In the genomic region with DNA sequence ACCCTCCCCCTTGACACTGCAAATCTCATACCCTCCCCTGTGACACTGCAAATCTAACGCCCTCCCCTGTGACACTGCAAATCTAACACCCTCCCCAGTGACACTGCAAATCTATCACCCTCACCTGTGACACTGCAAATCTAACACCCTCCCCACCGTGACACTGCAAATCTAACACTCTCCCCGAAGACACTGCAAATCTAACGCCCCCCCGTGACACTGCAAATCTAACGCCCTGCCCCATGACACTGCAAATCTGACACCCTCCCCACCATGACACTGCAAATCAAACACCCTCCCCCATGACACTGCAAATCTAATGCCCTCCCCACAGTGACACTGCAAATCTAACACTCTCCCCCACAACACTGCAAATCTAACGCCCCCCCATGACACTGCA, we compare ENCODE assay signal across 32 cellular contexts.
"Had no signal": no experiment of that assay in that cellular context is flagged by ENCODE, and none has a peak within 500 bp of the region (broad histone marks: within the 10 kb centered on the region; RNA-seq: fewer than 3 reads in every experiment).

No MANE protein-coding gene starts in this region.

- H3K36me3 ChIP-seq: neutrophil, ovary, spleen, suprapubic skin, tibial artery, transverse colon, upper lobe of right lung, uterus had no signal

- ATAC-seq: naive thymus-derived CD8-positive, alpha-beta T cell; natural killer cell treated with Interleukin-12 subunit alpha and Interleukin-12 subunit beta and Interleukin-15 and Interleukin-18, amount 100 ng/mL, for 72 hours; psoas muscle; right cardiac atrium; sciatic nerve; stimulated activated memory B cell treated with anti-CD40 and anti-IgM and Interleukin-4, amounts not matched to agents 10 μg/mL and 1 μg/mL and 100 μg/mL, for 72 hours; stimulated activated naive CD8-positive, alpha-beta T cell treated with anti-CD3 and anti-CD28 coated beads, Interleukin-15, amount 100 ng/mL, for 72 hours; stimulated activated naive CD8-positive, alpha-beta T cell treated with anti-CD3 and anti-CD28 coated beads, Interleukin-15, Interleukin-2, amounts not matched to agents 100 U/mL and 50 U/mL, for 24 hours; upper lobe of right lung had no signal

- H3K4me3 Mint-ChIP-seq: natural killer cell treated with Interleukin-12 subunit alpha and Interleukin-12 subunit beta and Interleukin-15 and Interleukin-18, amount 100 ng/mL, for 72 hours; nephron progenitor cell; neural crest cell; stimulated activated memory B cell treated with anti-CD40 and anti-IgM and Interleukin-4, amounts not matched to agents 10 μg/mL and 1 μg/mL and 100 μg/mL, for 72 hours; stimulated activated naive CD8-positive, alpha-beta T cell treated with anti-CD3 and anti-CD28 coated beads, Interleukin-15, amount 100 ng/mL, for 72 hours; type B pancreatic cell had no signal

- H3K9me3 Mint-ChIP-seq: neural crest cell, type B pancreatic cell had no signal

- H3K4me1 ChIP-seq: parathyroid adenoma, psoas muscle, spleen, suprapubic skin, testis, tibial artery, transverse colon, upper lobe of right lung, uterus had no signal

- H3K36me3 Mint-ChIP-seq: naive thymus-derived CD8-positive, alpha-beta T cell; stimulated activated memory B cell treated with anti-CD40 and anti-IgM and Interleukin-4, amounts not matched to agents 10 μg/mL and 1 μg/mL and 100 μg/mL, for 72 hours; type B pancreatic cell had no signal

- H3K9ac ChIP-seq: parathyroid adenoma had no signal

- DNase-seq: naive thymus-derived CD8-positive, alpha-beta T cell; nephron progenitor cell; nucleus accumbens; ovary; psoas muscle; right cardiac atrium; spleen; stimulated activated CD4-positive, alpha-beta T cell treated with anti-CD3 and anti-CD28 coated beads, Interleukin-12 subunit alpha, Interleukin-12 subunit beta, amount 100 ng/mL, for 4 hours; stimulated activated CD4-positive, alpha-beta T cell treated with anti-CD3 and anti-CD28 coated beads, Interleukin-1b, Interleukin-23, amount 100 ng/mL, for 48 hours; stimulated activated CD4-positive, alpha-beta T cell treated with anti-CD3 and anti-CD28 coated beads, Interleukin-4, amount 100 ng/mL, for 1 hour; stimulated activated CD4-positive, alpha-beta T cell treated with anti-CD3 and anti-CD28 coated beads, Interleukin-4, amount 100 ng/mL, for 4 hours; stimulated activated CD8-positive, alpha-beta memory T cell treated with anti-CD3 and anti-CD28 coated beads, Interleukin-4, amount 100 ng/mL, for 48 hours; stimulated activated naive CD4-positive, alpha-beta T cell; stimulated activated naive CD8-positive, alpha-beta T cell treated with anti-CD3 and anti-CD28 coated beads, Interleukin-15, amount 100 ng/mL, for 72 hours; stimulated activated naive CD8-positive, alpha-beta T cell treated with anti-CD3 and anti-CD28 coated beads, Interleukin-15, Interleukin-2, amounts not matched to agents 100 U/mL and 50 U/mL, for 24 hours; substantia nigra; testis; tibial artery; transverse colon; upper lobe of right lung; uterus had no signal

- H3K4me1 Mint-ChIP-seq: nephron progenitor cell; stimulated activated memory B cell treated with anti-CD40 and anti-IgM and Interleukin-4, amounts not matched to agents 10 μg/mL and 1 μg/mL and 100 μg/mL, for 72 hours; stimulated activated naive CD8-positive, alpha-beta T cell treated with anti-CD3 and anti-CD28 coated beads, Interleukin-15, amount 100 ng/mL, for 72 hours had no signal

- H3K27ac Mint-ChIP-seq: natural killer cell treated with Interleukin-12 subunit alpha and Interleukin-12 subunit beta and Interleukin-15 and Interleukin-18, amount 100 ng/mL, for 72 hours; nephron progenitor cell; progenitor cell of endocrine pancreas; stimulated activated memory B cell treated with anti-CD40 and anti-IgM and Interleukin-4, amounts not matched to agents 10 μg/mL and 1 μg/mL and 100 μg/mL, for 72 hours; stimulated activated naive CD8-positive, alpha-beta T cell treated with anti-CD3 and anti-CD28 coated beads, Interleukin-15, amount 100 ng/mL, for 72 hours; type B pancreatic cell had no signal

- H3K79me2 ChIP-seq: parathyroid adenoma had no signal

- H3K9me3 ChIP-seq: neutrophil, ovary, psoas muscle, suprapubic skin, testis, tibial artery, transverse colon, upper lobe of right lung, uterus had no signal

- H3K27me3 ChIP-seq: neutrophil, ovary, suprapubic skin, testis, transverse colon, upper lobe of right lung, uterus had no signal

- H2AFZ ChIP-seq: parathyroid adenoma had no signal

- H3K27me3 Mint-ChIP-seq: natural killer cell treated with Interleukin-12 subunit alpha and Interleukin-12 subunit beta and Interleukin-15 and Interleukin-18, amount 100 ng/mL, for 72 hours; type B pancreatic cell had no signal

- H3K27ac ChIP-seq: neutrophil, ovary, parathyroid adenoma, psoas muscle, skin epidermis, spleen, suprapubic skin, testis, tibial artery, transverse colon, upper lobe of right lung, uterus had no signal

- H3K4me3 ChIP-seq: ovary, psoas muscle, skin epidermis, smooth muscle cell, spleen, suprapubic skin, testis, tibial artery, transverse colon, upper lobe of right lung, uterus had no signal

- H3K4me2 ChIP-seq: smooth muscle cell had no signal
